Comparison of ENCODE assay signal across 8 cellular contexts in the genomic region with DNA sequence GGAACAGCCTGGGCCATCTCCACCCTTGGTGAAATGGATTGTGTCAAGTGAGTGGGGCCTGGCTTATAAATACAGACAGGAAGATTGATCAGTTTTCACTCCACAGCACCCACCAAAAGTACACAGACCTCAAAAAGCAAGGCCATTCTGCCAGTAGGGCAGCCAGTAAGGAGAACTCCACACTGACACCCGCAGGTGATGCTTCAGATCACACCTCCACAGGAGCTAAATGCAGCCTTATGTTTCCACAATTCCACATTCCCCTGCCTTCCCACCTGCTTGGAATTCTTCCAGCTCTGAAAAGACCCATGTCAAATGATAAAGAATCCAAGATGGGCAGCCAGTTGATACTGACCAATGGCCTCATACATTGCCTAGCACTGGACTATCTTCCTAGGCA.
DNase-seq lines count a peak whose midpoint lies in the region; ATAC-seq and TF ChIP-seq lines count a peak whose summit lies in the region.

No MANE protein-coding gene starts in this region.

- H3K27ac ChIP-seq in right lobe of liver: no peak overlapping the region

- H3K4me1 ChIP-seq in right lobe of liver: no peaks in the 10 kb centered on the region

- 83% methylated on average over 1 of the region's 1 CpG for WGBS in right lobe of liver (ENCODE audit: insufficient coverage, low coverage, low lambda C conversion rate, missing lambda C conversion rate)

- DNase-seq in DMS 273 (lab: John Stamatoyannopoulos, UW; ENCODE audit: unreplicated experiment) (peak; percentile 61), DMS 273 treated with DMSO at 0.1 percent for 48 hours (lab: John Stamatoyannopoulos, UW) (no peak), HCEC 1CT (peak; percentile 14), right lobe of liver (no peak), Ammon's horn (ENCODE audit: low spot score) (no peak), NCI-H187 treated with DMSO at 0.1 percent for 48 hours (lab: John Stamatoyannopoulos, UW) (no peak)
- peak; percentile 10 to 23 for DNase-seq in activated CD4-positive, alpha-beta T cell treated with anti-CD3 and anti-CD28 coated beads, Interleukin-2, amount 50 U/mL, for 48 hours

- no peaks in the 10 kb centered on the region for H3K36me3 ChIP-seq in right lobe of liver

- H3K9me3 ChIP-seq in right lobe of liver: no peaks in the 10 kb centered on the region

- H3K4me3 ChIP-seq in right lobe of liver: no peak overlapping the region

- no peak for TF ChIP-seq POLR2A in right lobe of liver (IDR thresholded peaks at IDR 0.05)

- intact Hi-C loops in right lobe of liver (cut with DNase I): no loop called here

- no peaks in the 10 kb centered on the region for H3K27me3 ChIP-seq in right lobe of liver

- ATAC-seq in right lobe of liver (peak; percentile 47 to 70 (median 62)), HG03159 (IDR thresholded peaks at IDR 0.05; ENCODE audit: unreplicated experiment) (no peak)

- peak; percentile 30 to 41 (median 37) for TF ChIP-seq CTCF in right lobe of liver (IDR thresholded peaks at IDR 0.05)

Comparison
In these comparisons a context has a peak if more than half of its experiments do, and no peak if none do; other contexts are left out.
1. DNase-seq: peak in DMS 273 (single experiment), HCEC 1CT (single experiment) and activated CD4-positive, alpha-beta T cell treated with anti-CD3 and anti-CD28 coated beads, Interleukin-2, amount 50 U/mL, for 48 hours (2 of 2); none in DMS 273 treated with DMSO at 0.1 percent for 48 hours (single experiment), right lobe of liver (0 of 3), Ammon's horn (single experiment) and NCI-H187 treated with DMSO at 0.1 percent for 48 hours (single experiment).